ENCODE assay signal across 2 cellular contexts in the genomic region with DNA sequence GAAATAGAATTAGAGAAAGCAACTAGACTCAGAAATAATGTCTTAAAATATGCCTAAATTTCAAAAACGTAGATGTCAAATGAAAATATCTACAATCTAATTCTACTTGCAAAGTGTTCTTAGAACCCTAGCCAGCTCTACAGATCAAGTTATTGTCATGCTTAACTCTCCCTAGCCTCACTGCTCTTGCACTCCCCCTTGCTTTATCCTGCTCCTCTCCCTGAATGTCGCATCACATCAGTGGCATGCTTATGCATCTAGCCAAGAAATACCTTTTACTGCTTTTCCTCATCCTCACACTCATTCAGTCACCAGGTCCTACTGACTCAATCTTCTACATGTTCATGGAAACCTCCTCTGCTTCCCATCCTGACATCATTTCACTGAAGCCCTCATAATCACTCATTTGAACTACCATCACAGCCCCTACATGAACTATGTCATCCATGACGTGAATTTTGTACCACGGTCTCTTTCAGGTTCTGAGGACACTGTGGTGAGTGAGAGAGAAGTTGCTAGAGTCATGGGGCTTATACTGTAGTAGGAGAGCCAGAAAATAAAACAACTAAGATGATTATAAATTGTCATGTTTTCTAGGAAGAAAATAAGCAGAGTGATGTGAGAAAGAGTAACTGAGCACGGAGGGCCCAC.
TF ChIP-seq lines count a peak whose summit lies in the region.

No MANE protein-coding gene starts in this region.

TF ChIP-seq in GM23338, 12 proteins besides CTCF, POLR2A, EP300 and RAD21 (continued from another document):
- TF ChIP-seq NANOG (IDR thresholded peaks at IDR 0.05; ENCODE audit: borderline replicate concordance) (no peak), JUNB (IDR thresholded peaks at IDR 0.05; ENCODE audit: unreplicated experiment) (no peak), EZH2 (IDR thresholded peaks at IDR 0.05; ENCODE audit: low read depth, unreplicated experiment) (no peak), POLR2AphosphoS5 (IDR thresholded peaks at IDR 0.05; ENCODE audit: low read depth) (no peak), ZNF114 (CRISPR knock-in tag; IDR thresholded peaks at IDR 0.05) (no peak)
- TF ChIP-seq, protein P1, sequence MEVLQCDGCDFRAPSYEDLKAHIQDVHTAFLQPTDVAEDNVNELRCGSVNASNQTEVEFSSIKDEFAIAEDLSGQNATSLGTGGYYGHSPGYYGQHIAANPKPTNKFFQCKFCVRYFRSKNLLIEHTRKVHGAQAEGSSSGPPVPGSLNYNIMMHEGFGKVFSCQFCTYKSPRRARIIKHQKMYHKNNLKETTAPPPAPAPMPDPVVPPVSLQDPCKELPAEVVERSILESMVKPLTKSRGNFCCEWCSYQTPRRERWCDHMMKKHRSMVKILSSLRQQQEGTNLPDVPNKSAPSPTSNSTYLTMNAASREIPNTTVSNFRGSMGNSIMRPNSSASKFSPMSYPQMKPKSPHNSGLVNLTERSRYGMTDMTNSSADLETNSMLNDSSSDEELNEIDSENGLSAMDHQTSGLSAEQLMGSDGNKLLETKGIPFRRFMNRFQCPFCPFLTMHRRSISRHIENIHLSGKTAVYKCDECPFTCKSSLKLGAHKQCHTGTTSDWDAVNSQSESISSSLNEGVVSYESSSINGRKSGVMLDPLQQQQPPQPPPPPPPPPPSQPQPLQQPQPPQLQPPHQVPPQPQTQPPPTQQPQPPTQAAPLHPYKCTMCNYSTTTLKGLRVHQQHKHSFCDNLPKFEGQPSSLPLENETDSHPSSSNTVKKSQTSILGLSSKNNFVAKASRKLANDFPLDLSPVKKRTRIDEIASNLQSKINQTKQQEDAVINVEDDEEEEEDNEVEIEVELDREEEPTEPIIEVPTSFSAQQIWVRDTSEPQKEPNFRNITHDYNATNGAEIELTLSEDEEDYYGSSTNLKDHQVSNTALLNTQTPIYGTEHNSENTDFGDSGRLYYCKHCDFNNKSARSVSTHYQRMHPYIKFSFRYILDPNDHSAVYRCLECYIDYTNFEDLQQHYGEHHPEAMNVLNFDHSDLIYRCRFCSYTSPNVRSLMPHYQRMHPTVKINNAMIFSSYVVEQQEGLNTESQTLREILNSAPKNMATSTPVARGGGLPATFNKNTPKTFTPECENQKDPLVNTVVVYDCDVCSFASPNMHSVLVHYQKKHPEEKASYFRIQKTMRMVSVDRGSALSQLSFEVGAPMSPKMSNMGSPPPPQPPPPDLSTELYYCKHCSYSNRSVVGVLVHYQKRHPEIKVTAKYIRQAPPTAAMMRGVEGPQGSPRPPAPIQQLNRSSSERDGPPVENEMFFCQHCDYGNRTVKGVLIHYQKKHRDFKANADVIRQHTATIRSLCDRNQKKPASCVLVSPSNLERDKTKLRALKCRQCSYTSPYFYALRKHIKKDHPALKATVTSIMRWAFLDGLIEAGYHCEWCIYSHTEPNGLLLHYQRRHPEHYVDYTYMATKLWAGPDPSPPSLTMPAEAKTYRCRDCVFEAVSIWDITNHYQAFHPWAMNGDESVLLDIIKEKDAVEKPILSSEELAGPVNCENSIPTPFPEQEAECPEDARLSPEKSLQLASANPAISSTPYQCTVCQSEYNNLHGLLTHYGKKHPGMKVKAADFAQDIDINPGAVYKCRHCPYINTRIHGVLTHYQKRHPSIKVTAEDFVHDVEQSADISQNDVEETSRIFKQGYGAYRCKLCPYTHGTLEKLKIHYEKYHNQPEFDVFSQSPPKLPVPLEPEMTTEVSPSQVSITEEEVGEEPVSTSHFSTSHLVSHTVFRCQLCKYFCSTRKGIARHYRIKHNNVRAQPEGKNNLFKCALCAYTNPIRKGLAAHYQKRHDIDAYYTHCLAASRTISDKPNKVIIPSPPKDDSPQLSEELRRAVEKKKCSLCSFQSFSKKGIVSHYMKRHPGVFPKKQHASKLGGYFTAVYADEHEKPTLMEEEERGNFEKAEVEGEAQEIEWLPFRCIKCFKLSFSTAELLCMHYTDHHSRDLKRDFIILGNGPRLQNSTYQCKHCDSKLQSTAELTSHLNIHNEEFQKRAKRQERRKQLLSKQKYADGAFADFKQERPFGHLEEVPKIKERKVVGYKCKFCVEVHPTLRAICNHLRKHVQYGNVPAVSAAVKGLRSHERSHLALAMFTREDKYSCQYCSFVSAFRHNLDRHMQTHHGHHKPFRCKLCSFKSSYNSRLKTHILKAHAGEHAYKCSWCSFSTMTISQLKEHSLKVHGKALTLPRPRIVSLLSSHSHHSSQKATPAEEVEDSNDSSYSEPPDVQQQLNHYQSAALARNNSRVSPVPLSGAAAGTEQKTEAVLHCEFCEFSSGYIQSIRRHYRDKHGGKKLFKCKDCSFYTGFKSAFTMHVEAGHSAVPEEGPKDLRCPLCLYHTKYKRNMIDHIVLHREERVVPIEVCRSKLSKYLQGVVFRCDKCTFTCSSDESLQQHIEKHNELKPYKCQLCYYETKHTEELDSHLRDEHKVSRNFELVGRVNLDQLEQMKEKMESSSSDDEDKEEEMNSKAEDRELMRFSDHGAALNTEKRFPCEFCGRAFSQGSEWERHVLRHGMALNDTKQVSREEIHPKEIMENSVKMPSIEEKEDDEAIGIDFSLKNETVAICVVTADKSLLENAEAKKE (CRISPR knock-in tag; IDR thresholded peaks at IDR 0.05): no peak

TF ChIP-seq in WTC11, 78 proteins besides CTCF, POLR2A, EP300 and RAD21 (continued from another document):
- TF ChIP-seq, protein P2, sequence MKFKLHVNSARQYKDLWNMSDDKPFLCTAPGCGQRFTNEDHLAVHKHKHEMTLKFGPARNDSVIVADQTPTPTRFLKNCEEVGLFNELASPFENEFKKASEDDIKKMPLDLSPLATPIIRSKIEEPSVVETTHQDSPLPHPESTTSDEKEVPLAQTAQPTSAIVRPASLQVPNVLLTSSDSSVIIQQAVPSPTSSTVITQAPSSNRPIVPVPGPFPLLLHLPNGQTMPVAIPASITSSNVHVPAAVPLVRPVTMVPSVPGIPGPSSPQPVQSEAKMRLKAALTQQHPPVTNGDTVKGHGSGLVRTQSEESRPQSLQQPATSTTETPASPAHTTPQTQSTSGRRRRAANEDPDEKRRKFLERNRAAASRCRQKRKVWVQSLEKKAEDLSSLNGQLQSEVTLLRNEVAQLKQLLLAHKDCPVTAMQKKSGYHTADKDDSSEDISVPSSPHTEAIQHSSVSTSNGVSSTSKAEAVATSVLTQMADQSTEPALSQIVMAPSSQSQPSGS (CRISPR knock-in tag; IDR thresholded peaks at IDR 0.05; ENCODE audit: borderline replicate concordance, low read depth): no peak
- no peak for TF ChIP-seq JUN (CRISPR knock-in tag; IDR thresholded peaks at IDR 0.05)
- TF ChIP-seq, protein P3, sequence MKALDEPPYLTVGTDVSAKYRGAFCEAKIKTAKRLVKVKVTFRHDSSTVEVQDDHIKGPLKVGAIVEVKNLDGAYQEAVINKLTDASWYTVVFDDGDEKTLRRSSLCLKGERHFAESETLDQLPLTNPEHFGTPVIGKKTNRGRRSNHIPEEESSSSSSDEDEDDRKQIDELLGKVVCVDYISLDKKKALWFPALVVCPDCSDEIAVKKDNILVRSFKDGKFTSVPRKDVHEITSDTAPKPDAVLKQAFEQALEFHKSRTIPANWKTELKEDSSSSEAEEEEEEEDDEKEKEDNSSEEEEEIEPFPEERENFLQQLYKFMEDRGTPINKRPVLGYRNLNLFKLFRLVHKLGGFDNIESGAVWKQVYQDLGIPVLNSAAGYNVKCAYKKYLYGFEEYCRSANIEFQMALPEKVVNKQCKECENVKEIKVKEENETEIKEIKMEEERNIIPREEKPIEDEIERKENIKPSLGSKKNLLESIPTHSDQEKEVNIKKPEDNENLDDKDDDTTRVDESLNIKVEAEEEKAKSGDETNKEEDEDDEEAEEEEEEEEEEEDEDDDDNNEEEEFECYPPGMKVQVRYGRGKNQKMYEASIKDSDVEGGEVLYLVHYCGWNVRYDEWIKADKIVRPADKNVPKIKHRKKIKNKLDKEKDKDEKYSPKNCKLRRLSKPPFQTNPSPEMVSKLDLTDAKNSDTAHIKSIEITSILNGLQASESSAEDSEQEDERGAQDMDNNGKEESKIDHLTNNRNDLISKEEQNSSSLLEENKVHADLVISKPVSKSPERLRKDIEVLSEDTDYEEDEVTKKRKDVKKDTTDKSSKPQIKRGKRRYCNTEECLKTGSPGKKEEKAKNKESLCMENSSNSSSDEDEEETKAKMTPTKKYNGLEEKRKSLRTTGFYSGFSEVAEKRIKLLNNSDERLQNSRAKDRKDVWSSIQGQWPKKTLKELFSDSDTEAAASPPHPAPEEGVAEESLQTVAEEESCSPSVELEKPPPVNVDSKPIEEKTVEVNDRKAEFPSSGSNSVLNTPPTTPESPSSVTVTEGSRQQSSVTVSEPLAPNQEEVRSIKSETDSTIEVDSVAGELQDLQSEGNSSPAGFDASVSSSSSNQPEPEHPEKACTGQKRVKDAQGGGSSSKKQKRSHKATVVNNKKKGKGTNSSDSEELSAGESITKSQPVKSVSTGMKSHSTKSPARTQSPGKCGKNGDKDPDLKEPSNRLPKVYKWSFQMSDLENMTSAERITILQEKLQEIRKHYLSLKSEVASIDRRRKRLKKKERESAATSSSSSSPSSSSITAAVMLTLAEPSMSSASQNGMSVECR (CRISPR knock-in tag; IDR thresholded peaks at IDR 0.05; ENCODE audit: borderline replicate concordance): no peak
- no peak for TF ChIP-seq HMGA2 (CRISPR knock-in tag; IDR thresholded peaks at IDR 0.05)
- TF ChIP-seq ZNF138 (CRISPR knock-in tag; conservative IDR thresholded peaks at IDR 0.05): no peak
- no peak for TF ChIP-seq RORB (CRISPR knock-in tag; IDR thresholded peaks at IDR 0.05)
- no peak for TF ChIP-seq MXD4 (CRISPR knock-in tag; IDR thresholded peaks at IDR 0.05; ENCODE audit: borderline replicate concordance)
